15 cellular contexts compared by ENCODE assay signal in genomic region chr20:56781108-56781739, GRCh38.
A peak's percentile ranks its signal among the peaks of the same experiment; 100 is the strongest.
DNase-seq lines count a peak whose midpoint lies in the region; ATAC-seq and TF ChIP-seq lines count a peak whose summit lies in the region.
"Had no signal": no experiment of that assay in that cellular context is flagged by ENCODE, and none has a peak within 500 bp of the region (broad histone marks: within the 10 kb centered on the region; RNA-seq: fewer than 3 reads in every experiment).

No MANE protein-coding gene starts in this region.

- ATAC-seq in activated CD8-positive, alpha-beta T cell treated with anti-CD3 and anti-CD28 coated beads, Interleukin-2, amount 10 ng/mL, durations not matched to agents 7 days and 5 days, result no peak
- ATAC-seq in HG02763 (IDR thresholded peaks at IDR 0.05; ENCODE audit: unreplicated experiment), result no peak
- ATAC-seq in GM18498 (IDR thresholded peaks at IDR 0.05; ENCODE audit: unreplicated experiment), result no peak
- ATAC-seq: PC-3 had no signal

- peaks cover 8% of the 10 kb centered on the region for H3K27me3 Mint-ChIP-seq in dendritic cell treated with granulocyte-macrophage colony-stimulating factor and Interleukin-4, amounts not matched to agents 40 ng/mL and 50 ng/mL, for 4 days
- H3K27me3 Mint-ChIP-seq in nephron progenitor cell (ENCODE audit: low read depth, poor library complexity), result peaks cover 4% of the 10 kb centered on the region
- H3K27me3 Mint-ChIP-seq in activated CD8-positive, alpha-beta T cell treated with anti-CD3 and anti-CD28 coated beads, Interleukin-2, amount 10 ng/mL, durations not matched to agents 7 days and 5 days (ENCODE audit: low read depth), result peaks cover 2% of the 10 kb centered on the region

- peak overlapping the region; percentile 6 for H3K27ac Mint-ChIP-seq in dendritic cell treated with granulocyte-macrophage colony-stimulating factor and Interleukin-4, amounts not matched to agents 40 ng/mL and 50 ng/mL, for 4 days
- H3K27ac Mint-ChIP-seq in nephron progenitor cell, result peak overlapping the region; percentile 16
- H3K27ac Mint-ChIP-seq in activated CD8-positive, alpha-beta T cell treated with anti-CD3 and anti-CD28 coated beads, Interleukin-2, amount 10 ng/mL, durations not matched to agents 7 days and 5 days, result no peak overlapping the region
- H3K27ac Mint-ChIP-seq: T-helper 1 cell treated with Interleukin-12 subunit alpha and Interleukin-12 subunit beta and Interleukin-4 antibody, amounts not matched to agents 30 μg/mL and 1 μg/mL, for 36 hours had no signal

- no peaks in the 10 kb centered on the region for H3K36me3 Mint-ChIP-seq in dendritic cell treated with granulocyte-macrophage colony-stimulating factor and Interleukin-4, amounts not matched to agents 40 ng/mL and 50 ng/mL, for 4 days (ENCODE audit: low read depth)
- H3K36me3 Mint-ChIP-seq in nephron progenitor cell (ENCODE audit: low read depth), result no peaks in the 10 kb centered on the region
- no peaks in the 10 kb centered on the region for H3K36me3 Mint-ChIP-seq in activated CD8-positive, alpha-beta T cell treated with anti-CD3 and anti-CD28 coated beads, Interleukin-2, amount 10 ng/mL, durations not matched to agents 7 days and 5 days (ENCODE audit: low read depth)

- H3K4me3 Mint-ChIP-seq in dendritic cell treated with granulocyte-macrophage colony-stimulating factor and Interleukin-4, amounts not matched to agents 40 ng/mL and 50 ng/mL, for 4 days, result no peak overlapping the region
- no peak overlapping the region for H3K4me3 Mint-ChIP-seq in nephron progenitor cell
- no peak overlapping the region for H3K4me3 Mint-ChIP-seq in activated CD8-positive, alpha-beta T cell treated with anti-CD3 and anti-CD28 coated beads, Interleukin-2, amount 10 ng/mL, durations not matched to agents 7 days and 5 days
- H3K4me3 Mint-ChIP-seq: neural crest cell; T-helper 1 cell treated with Interleukin-12 subunit alpha and Interleukin-12 subunit beta and Interleukin-4 antibody, amounts not matched to agents 30 μg/mL and 1 μg/mL, for 36 hours had no signal

- CTCF ChIA-PET in activated CD8-positive, alpha-beta T cell treated with anti-CD3 and anti-CD28 coated beads, Interleukin-2, amount 10 ng/mL, durations not matched to agents 7 days and 5 days (lab: Charles Lee), result no interaction called here

- TF ChIP-seq CTCF in nephron progenitor cell (IDR thresholded peaks at IDR 0.05), result no peak

- POLR2A ChIA-PET in activated CD8-positive, alpha-beta T cell treated with anti-CD3 and anti-CD28 coated beads, Interleukin-2, amount 10 ng/mL, durations not matched to agents 7 days and 5 days (lab: Charles Lee), result no interaction called here

- H3K4me1 Mint-ChIP-seq in dendritic cell treated with granulocyte-macrophage colony-stimulating factor and Interleukin-4, amounts not matched to agents 40 ng/mL and 50 ng/mL, for 4 days (ENCODE audit: low read depth), result no peaks in the 10 kb centered on the region
- peaks cover 28% of the 10 kb centered on the region for H3K4me1 Mint-ChIP-seq in nephron progenitor cell
- peaks cover 11% of the 10 kb centered on the region for H3K4me1 Mint-ChIP-seq in activated CD8-positive, alpha-beta T cell treated with anti-CD3 and anti-CD28 coated beads, Interleukin-2, amount 10 ng/mL, durations not matched to agents 7 days and 5 days (ENCODE audit: low read depth)

- DNase-seq in A172 (ENCODE audit: low spot score) (peak; percentile 35), MV-4-11 (lab: John Stamatoyannopoulos, UW) (peak; percentile 47), nephron progenitor cell (no peak), GF-D8 (lab: John Stamatoyannopoulos, UW) (no peak)
- DNase-seq in activated CD8-positive, alpha-beta T cell treated with anti-CD3 and anti-CD28 coated beads, Interleukin-2, amount 10 ng/mL, durations not matched to agents 7 days and 5 days, result no peak
- DNase-seq: activated CD4-positive, alpha-beta T cell treated with anti-CD3 and anti-CD28 coated beads, Interleukin-2, amount 50 U/mL, for 1 hour; brain microvascular endothelial cell; NCI-H1092 treated with DMSO at 0.1 percent for 48 hours; NCI-H446 treated with DMSO at 0.1 percent for 48 hours; PC-3 had no signal

- no peaks in the 10 kb centered on the region for H3K9me3 Mint-ChIP-seq in dendritic cell treated with granulocyte-macrophage colony-stimulating factor and Interleukin-4, amounts not matched to agents 40 ng/mL and 50 ng/mL, for 4 days
- no peaks in the 10 kb centered on the region for H3K9me3 Mint-ChIP-seq in nephron progenitor cell
- H3K9me3 Mint-ChIP-seq in activated CD8-positive, alpha-beta T cell treated with anti-CD3 and anti-CD28 coated beads, Interleukin-2, amount 10 ng/mL, durations not matched to agents 7 days and 5 days (ENCODE audit: insufficient read depth), result no peaks in the 10 kb centered on the region
- H3K9me3 Mint-ChIP-seq: neural crest cell; T-helper 1 cell treated with Interleukin-12 subunit alpha and Interleukin-12 subunit beta and Interleukin-4 antibody, amounts not matched to agents 30 μg/mL and 1 μg/mL, for 36 hours had no signal

- intact Hi-C loops in dendritic cell treated with granulocyte-macrophage colony-stimulating factor and Interleukin-4, amounts not matched to agents 40 ng/mL and 50 ng/mL, for 4 days (cut with micrococcal nuclease), result no loop called here

Comparison
In these comparisons a context has a peak if more than half of its experiments do, and no peak if none do; other contexts are left out.
1. DNase-seq: peak in A172 (single experiment) and MV-4-11 (single experiment); none in nephron progenitor cell (single experiment), activated CD8-positive, alpha-beta T cell treated with anti-CD3 and anti-CD28 coated beads, Interleukin-2, amount 10 ng/mL, durations not matched to agents 7 days and 5 days (single experiment) and GF-D8 (single experiment).